Comparison of ENCODE assay signal across 1 cellular context in the genomic region with DNA sequence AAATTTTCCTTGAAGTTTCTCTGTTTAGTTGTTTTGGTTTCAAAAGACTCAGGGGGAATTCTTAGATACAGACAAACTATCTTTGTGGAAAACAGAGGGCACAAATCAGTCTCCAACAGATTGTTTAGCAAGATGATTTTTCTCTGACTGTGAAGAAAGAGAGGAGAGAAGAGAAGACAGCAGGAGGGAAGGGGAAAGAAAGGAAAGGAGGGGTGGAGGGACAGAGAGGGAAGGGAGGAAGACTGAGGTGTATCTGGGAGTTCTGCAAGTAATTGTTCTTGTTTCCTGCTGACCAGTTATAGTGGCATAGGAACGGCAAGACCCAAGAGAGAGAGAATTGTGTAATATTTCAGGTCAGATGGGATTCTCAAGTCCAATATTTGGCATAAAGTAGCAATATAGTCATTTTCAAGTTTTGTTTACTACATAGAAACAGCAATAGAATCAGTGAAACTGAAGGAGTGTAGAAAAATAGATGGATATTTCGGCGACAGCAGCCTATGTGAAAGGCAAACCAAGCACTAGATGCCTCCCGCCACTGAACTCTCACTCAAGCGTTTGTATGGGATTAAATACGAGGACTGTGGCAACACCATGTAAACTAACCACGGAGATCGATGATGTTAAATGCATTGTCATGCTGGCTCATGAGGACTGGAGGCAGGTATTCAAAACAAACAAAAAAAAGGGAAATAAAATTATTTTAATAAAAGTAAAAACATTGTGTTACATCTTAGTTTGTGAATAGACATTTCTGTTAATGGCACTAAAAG.
TF ChIP-seq lines count a peak whose summit lies in the region.

No MANE protein-coding gene starts in this region.

TF ChIP-seq in GM23338, 12 proteins besides CTCF, POLR2A, EP300 and RAD21 (continued from another document):
- TF ChIP-seq, protein P1, sequence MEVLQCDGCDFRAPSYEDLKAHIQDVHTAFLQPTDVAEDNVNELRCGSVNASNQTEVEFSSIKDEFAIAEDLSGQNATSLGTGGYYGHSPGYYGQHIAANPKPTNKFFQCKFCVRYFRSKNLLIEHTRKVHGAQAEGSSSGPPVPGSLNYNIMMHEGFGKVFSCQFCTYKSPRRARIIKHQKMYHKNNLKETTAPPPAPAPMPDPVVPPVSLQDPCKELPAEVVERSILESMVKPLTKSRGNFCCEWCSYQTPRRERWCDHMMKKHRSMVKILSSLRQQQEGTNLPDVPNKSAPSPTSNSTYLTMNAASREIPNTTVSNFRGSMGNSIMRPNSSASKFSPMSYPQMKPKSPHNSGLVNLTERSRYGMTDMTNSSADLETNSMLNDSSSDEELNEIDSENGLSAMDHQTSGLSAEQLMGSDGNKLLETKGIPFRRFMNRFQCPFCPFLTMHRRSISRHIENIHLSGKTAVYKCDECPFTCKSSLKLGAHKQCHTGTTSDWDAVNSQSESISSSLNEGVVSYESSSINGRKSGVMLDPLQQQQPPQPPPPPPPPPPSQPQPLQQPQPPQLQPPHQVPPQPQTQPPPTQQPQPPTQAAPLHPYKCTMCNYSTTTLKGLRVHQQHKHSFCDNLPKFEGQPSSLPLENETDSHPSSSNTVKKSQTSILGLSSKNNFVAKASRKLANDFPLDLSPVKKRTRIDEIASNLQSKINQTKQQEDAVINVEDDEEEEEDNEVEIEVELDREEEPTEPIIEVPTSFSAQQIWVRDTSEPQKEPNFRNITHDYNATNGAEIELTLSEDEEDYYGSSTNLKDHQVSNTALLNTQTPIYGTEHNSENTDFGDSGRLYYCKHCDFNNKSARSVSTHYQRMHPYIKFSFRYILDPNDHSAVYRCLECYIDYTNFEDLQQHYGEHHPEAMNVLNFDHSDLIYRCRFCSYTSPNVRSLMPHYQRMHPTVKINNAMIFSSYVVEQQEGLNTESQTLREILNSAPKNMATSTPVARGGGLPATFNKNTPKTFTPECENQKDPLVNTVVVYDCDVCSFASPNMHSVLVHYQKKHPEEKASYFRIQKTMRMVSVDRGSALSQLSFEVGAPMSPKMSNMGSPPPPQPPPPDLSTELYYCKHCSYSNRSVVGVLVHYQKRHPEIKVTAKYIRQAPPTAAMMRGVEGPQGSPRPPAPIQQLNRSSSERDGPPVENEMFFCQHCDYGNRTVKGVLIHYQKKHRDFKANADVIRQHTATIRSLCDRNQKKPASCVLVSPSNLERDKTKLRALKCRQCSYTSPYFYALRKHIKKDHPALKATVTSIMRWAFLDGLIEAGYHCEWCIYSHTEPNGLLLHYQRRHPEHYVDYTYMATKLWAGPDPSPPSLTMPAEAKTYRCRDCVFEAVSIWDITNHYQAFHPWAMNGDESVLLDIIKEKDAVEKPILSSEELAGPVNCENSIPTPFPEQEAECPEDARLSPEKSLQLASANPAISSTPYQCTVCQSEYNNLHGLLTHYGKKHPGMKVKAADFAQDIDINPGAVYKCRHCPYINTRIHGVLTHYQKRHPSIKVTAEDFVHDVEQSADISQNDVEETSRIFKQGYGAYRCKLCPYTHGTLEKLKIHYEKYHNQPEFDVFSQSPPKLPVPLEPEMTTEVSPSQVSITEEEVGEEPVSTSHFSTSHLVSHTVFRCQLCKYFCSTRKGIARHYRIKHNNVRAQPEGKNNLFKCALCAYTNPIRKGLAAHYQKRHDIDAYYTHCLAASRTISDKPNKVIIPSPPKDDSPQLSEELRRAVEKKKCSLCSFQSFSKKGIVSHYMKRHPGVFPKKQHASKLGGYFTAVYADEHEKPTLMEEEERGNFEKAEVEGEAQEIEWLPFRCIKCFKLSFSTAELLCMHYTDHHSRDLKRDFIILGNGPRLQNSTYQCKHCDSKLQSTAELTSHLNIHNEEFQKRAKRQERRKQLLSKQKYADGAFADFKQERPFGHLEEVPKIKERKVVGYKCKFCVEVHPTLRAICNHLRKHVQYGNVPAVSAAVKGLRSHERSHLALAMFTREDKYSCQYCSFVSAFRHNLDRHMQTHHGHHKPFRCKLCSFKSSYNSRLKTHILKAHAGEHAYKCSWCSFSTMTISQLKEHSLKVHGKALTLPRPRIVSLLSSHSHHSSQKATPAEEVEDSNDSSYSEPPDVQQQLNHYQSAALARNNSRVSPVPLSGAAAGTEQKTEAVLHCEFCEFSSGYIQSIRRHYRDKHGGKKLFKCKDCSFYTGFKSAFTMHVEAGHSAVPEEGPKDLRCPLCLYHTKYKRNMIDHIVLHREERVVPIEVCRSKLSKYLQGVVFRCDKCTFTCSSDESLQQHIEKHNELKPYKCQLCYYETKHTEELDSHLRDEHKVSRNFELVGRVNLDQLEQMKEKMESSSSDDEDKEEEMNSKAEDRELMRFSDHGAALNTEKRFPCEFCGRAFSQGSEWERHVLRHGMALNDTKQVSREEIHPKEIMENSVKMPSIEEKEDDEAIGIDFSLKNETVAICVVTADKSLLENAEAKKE (CRISPR knock-in tag; IDR thresholded peaks at IDR 0.05) = no peak
- TF ChIP-seq JUNB (IDR thresholded peaks at IDR 0.05; ENCODE audit: unreplicated experiment) (no peak), EZH2 (IDR thresholded peaks at IDR 0.05; ENCODE audit: low read depth, unreplicated experiment) (no peak), STAT1 (IDR thresholded peaks at IDR 0.05; ENCODE audit: unreplicated experiment) (no peak), EZH2phosphoT487 (IDR thresholded peaks at IDR 0.05; ENCODE audit: unreplicated experiment) (no peak), POLR2AphosphoS5 (IDR thresholded peaks at IDR 0.05; ENCODE audit: low read depth) (no peak), NANOG (IDR thresholded peaks at IDR 0.05; ENCODE audit: borderline replicate concordance) (no peak), CREB1 (CRISPR knock-in tag; IDR thresholded peaks at IDR 0.05; ENCODE audit: low read depth) (no peak)
- TF ChIP-seq, protein P2, sequence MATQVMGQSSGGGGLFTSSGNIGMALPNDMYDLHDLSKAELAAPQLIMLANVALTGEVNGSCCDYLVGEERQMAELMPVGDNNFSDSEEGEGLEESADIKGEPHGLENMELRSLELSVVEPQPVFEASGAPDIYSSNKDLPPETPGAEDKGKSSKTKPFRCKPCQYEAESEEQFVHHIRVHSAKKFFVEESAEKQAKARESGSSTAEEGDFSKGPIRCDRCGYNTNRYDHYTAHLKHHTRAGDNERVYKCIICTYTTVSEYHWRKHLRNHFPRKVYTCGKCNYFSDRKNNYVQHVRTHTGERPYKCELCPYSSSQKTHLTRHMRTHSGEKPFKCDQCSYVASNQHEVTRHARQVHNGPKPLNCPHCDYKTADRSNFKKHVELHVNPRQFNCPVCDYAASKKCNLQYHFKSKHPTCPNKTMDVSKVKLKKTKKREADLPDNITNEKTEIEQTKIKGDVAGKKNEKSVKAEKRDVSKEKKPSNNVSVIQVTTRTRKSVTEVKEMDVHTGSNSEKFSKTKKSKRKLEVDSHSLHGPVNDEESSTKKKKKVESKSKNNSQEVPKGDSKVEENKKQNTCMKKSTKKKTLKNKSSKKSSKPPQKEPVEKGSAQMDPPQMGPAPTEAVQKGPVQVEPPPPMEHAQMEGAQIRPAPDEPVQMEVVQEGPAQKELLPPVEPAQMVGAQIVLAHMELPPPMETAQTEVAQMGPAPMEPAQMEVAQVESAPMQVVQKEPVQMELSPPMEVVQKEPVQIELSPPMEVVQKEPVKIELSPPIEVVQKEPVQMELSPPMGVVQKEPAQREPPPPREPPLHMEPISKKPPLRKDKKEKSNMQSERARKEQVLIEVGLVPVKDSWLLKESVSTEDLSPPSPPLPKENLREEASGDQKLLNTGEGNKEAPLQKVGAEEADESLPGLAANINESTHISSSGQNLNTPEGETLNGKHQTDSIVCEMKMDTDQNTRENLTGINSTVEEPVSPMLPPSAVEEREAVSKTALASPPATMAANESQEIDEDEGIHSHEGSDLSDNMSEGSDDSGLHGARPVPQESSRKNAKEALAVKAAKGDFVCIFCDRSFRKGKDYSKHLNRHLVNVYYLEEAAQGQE (IDR thresholded peaks at IDR 0.05; ENCODE audit: unreplicated experiment) = no peak
- TF ChIP-seq, protein P3, sequence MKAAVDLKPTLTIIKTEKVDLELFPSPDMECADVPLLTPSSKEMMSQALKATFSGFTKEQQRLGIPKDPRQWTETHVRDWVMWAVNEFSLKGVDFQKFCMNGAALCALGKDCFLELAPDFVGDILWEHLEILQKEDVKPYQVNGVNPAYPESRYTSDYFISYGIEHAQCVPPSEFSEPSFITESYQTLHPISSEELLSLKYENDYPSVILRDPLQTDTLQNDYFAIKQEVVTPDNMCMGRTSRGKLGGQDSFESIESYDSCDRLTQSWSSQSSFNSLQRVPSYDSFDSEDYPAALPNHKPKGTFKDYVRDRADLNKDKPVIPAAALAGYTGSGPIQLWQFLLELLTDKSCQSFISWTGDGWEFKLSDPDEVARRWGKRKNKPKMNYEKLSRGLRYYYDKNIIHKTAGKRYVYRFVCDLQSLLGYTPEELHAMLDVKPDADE (IDR thresholded peaks at IDR 0.05) = no peak
